Comparison of ENCODE assay signal across 4 cellular contexts in the genomic region with DNA sequence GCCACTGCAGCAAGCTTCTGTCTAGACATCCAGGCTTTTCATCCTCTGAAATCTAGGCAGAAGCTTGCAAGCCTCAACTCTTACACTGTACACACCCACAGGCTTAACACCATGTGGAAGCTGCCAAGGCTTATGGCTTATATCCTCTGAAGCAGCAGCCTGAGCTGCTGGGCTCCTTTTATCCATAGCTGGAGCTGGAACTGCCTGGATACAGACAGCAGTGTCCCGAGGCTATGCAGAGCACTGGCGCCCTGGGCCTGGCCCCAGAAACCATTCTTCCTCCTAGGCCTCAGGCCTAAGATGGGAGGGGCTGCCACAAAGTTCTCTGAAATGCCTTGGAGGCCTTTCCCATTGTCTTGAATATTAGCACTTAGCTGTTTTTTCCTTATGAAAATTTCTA.
"Had no signal": no experiment of that assay in that cellular context is flagged by ENCODE, and none has a peak within 500 bp of the region (broad histone marks: within the 10 kb centered on the region; RNA-seq: fewer than 3 reads in every experiment).

No MANE protein-coding gene starts in this region.

- H3K4me3 ChIP-seq: GM23338 had no signal

- DNase-seq: H9, HCEC 1CT, IMR-90 had no signal
